Comparison of ENCODE assay signal across 34 cellular contexts in the genomic region with DNA sequence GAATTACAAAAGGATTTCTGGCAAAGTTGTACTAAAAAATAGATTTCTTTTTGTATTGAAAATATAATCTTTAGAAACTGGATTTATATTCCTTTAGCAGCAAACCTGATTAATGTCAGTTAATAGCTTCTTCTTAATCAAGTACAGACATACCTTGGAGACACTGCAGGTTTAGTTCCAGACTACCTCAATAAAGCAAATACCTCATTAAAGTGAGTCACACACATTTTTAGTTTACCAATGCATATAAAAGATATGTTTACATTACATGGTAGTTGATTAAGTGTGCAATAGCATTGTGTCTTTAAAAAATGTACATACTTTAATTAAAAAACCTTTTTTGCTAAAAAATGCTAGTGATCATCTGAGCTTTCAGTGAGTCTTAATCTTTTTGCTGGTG.
"Had no signal": no experiment of that assay in that cellular context is flagged by ENCODE, and none has a peak within 500 bp of the region (broad histone marks: within the 10 kb centered on the region; RNA-seq: fewer than 3 reads in every experiment).

No MANE protein-coding gene starts in this region.

- H3K4me2 ChIP-seq: KMS-11 had no signal

- H3K9ac ChIP-seq: KMS-11 had no signal

- DNase-seq: Karpas-422, Kasumi-1, KG1, MG63, MM.1S, MV-4-11, NCI-H1048, NCI-H1092, NCI-H1092 treated with DMSO at 0.1 percent for 48 hours, NCI-H1105, NCI-H1105 treated with DMSO at 0.1 percent for 48 hours, NCI-H1417, NCI-H1417 treated with DMSO at 0.1 percent for 48 hours, NCI-H1436, NCI-H1436 treated with DMSO at 0.1 percent for 48 hours, NCI-H146, NCI-H1694, NCI-H1694 treated with DMSO at 0.1 percent for 48 hours, NCI-H187, NCI-H187 treated with DMSO at 0.1 percent for 48 hours, NCI-H1930, NCI-H2029, NCI-H2029 treated with DMSO at 0.1 percent for 48 hours, NCI-H2081, NCI-H2081 treated with DMSO at 0.1 percent for 48 hours, NCI-H2107, NCI-H2171, NCI-H2171 treated with DMSO at 0.1 percent for 48 hours, NCI-H2227 treated with DMSO at 0.1 percent for 48 hours, NCI-H226, NCI-H345, NCI-H446, NCI-H446 treated with DMSO at 0.1 percent for 48 hours had no signal

- H3K27me3 ChIP-seq: MG63 had no signal

- H3K4me3 ChIP-seq: MG63 had no signal

- H3K27ac ChIP-seq: KMS-11 had no signal
